29 cellular contexts compared by ENCODE assay signal in genomic region chrX:88991583-88992132, GRCh38.
DNase-seq lines count a peak whose midpoint lies in the region; ATAC-seq and TF ChIP-seq lines count a peak whose summit lies in the region.
"Had no signal": no experiment of that assay in that cellular context is flagged by ENCODE, and none has a peak within 500 bp of the region (broad histone marks: within the 10 kb centered on the region; RNA-seq: fewer than 3 reads in every experiment).

No MANE protein-coding gene starts in this region.

- H3K4me3 Mint-ChIP-seq in endothelial cell (ENCODE audit: unreplicated experiment) = no peak overlapping the region
- H3K4me3 Mint-ChIP-seq in type B pancreatic cell = peak overlapping the region; percentile 42
- H3K4me3 Mint-ChIP-seq: B cell; CD8-positive, alpha-beta T cell had no signal

- ATAC-seq in heart left ventricle (no peak), GM19035 (IDR thresholded peaks at IDR 0.05; ENCODE audit: unreplicated experiment) (no peak)
- ATAC-seq: CD8-positive, alpha-beta T cell; HepG2; K562; PC-3; SK-N-SH treated with all-trans-retinoic acid at 6 μM for 48 hours had no signal

- H3K36me3 Mint-ChIP-seq in endothelial cell (ENCODE audit: low read depth, unreplicated experiment) (no peaks in the 10 kb centered on the region), type B pancreatic cell (no peaks in the 10 kb centered on the region)
- H3K36me3 Mint-ChIP-seq: CD8-positive, alpha-beta T cell had no signal

- DNase-seq in DMS53 (lab: John Stamatoyannopoulos, UW) (peak; percentile 20), DMS53 treated with DMSO at 0.1 percent for 48 hours (lab: John Stamatoyannopoulos, UW; ENCODE audit: unreplicated experiment) (no peak), endothelial cell (ENCODE audit: low spot score) (no peak), iPS-NIHi7 (ENCODE audit: extremely low spot score) (peak; percentile 9), type B pancreatic cell (ENCODE audit: extremely low spot score, unreplicated experiment) (no peak), heart left ventricle (no peak)
- DNase-seq in activated CD4-positive, alpha-beta T cell treated with anti-CD3 and anti-CD28 coated beads for 4 hours = no peak
- DNase-seq: Caco-2; CD8-positive, alpha-beta T cell; DMS79 treated with DMSO at 0.1 percent for 48 hours; GM23248; HCEC 1CT; Kasumi-1; MV-4-11; NCI-H1105; NCI-H146; NCI-H1930; NCI-H2107; NCI-H446; NCI-H524 treated with DMSO at 0.1 percent for 48 hours; NCI-H774; PC-3 had no signal

- no peaks in the 10 kb centered on the region for H3K27me3 Mint-ChIP-seq in endothelial cell (ENCODE audit: unreplicated experiment)
- H3K27me3 Mint-ChIP-seq in type B pancreatic cell = no peaks in the 10 kb centered on the region
- H3K27me3 Mint-ChIP-seq: B cell had no signal

- H3K4me1 Mint-ChIP-seq in endothelial cell (ENCODE audit: unreplicated experiment) (peaks cover 19% of the 10 kb centered on the region), type B pancreatic cell (ENCODE audit: unreplicated experiment) (peaks cover 7% of the 10 kb centered on the region)
- H3K4me1 Mint-ChIP-seq: B cell had no signal

- H3K27me3 ChIP-seq in heart left ventricle = no peaks in the 10 kb centered on the region

- H3K27ac Mint-ChIP-seq in endothelial cell (ENCODE audit: unreplicated experiment) = peak overlapping the region; percentile 71
- peak overlapping the region; percentile 3 for H3K27ac Mint-ChIP-seq in type B pancreatic cell
- H3K27ac Mint-ChIP-seq: B cell; CD8-positive, alpha-beta T cell had no signal

- 22 to 43% (median 35%) methylated on average over 7 of the region's 7 CpGs for WGBS in heart left ventricle, 4 donors

- no peaks in the 10 kb centered on the region for H3K4me1 ChIP-seq in heart left ventricle
- H3K4me1 ChIP-seq: Caco-2 had no signal

- intact Hi-C loops in heart left ventricle (cut with DNase I) = no loop called here

- H3K36me3 ChIP-seq in heart left ventricle = no peaks in the 10 kb centered on the region

- no peak overlapping the region for H3K27ac ChIP-seq in heart left ventricle
- H3K27ac ChIP-seq: 22Rv1, C4-2B, GM23248 had no signal

- TF ChIP-seq CTCF in endothelial cell (IDR thresholded peaks at IDR 0.05; ENCODE audit: unreplicated experiment) (no peak), type B pancreatic cell (conservative IDR thresholded peaks at IDR 0.05) (no peak), heart left ventricle (IDR thresholded peaks at IDR 0.05) (no peak)

- no peaks in the 10 kb centered on the region for H3K9me3 ChIP-seq in heart left ventricle
- H3K9me3 ChIP-seq: Caco-2 had no signal

- H3K9me3 Mint-ChIP-seq in endothelial cell (ENCODE audit: unreplicated experiment) (no peaks in the 10 kb centered on the region), type B pancreatic cell (no peaks in the 10 kb centered on the region)

- TF ChIP-seq POLR2A in heart left ventricle (IDR thresholded peaks at IDR 0.05) = no peak

- H3K4me3 ChIP-seq in heart left ventricle = no peak overlapping the region
- H3K4me3 ChIP-seq: GM23248, K562 had no signal

Comparison
In these comparisons a context has a peak if more than half of its experiments do, and no peak if none do; other contexts are left out.
1. DNase-seq: peak in DMS53 (single experiment) and iPS-NIHi7 (single experiment); none in DMS53 treated with DMSO at 0.1 percent for 48 hours (single experiment), endothelial cell (single experiment), type B pancreatic cell (single experiment), activated CD4-positive, alpha-beta T cell treated with anti-CD3 and anti-CD28 coated beads for 4 hours (0 of 2) and heart left ventricle (0 of 5).